In genomic region chr10:59944339-59944935, GRCh38 we compare ENCODE assay signal across 21 cellular contexts.
"Had no signal": no experiment of that assay in that cellular context is flagged by ENCODE, and none has a peak within 500 bp of the region (broad histone marks: within the 10 kb centered on the region; RNA-seq: fewer than 3 reads in every experiment).

No MANE protein-coding gene starts in this region.

- H3K9me3 Mint-ChIP-seq: natural killer cell treated with Interleukin-12 subunit alpha and Interleukin-12 subunit beta and Interleukin-15 and Interleukin-18, amount 100 ng/mL, for 72 hours; neural progenitor cell; stimulated activated effector memory CD8-positive, alpha-beta T cell treated with anti-CD3 and anti-CD28 coated beads, Interleukin-12 subunit alpha, Interleukin-12 subunit beta, amount 100 ng/mL, for 72 hours had no signal

- H3K9me3 ChIP-seq: esophagus squamous epithelium, ovary, tibial nerve had no signal

- FAIRE-seq: keratinocyte had no signal

- H2AFZ ChIP-seq: neural progenitor cell had no signal

- H3K4me2 ChIP-seq: neural progenitor cell had no signal

- H3K27me3 ChIP-seq: esophagus squamous epithelium, neural progenitor cell, ovary, tibial nerve had no signal

- ATAC-seq: left colon; left ventricle myocardium superior; natural killer cell treated with Interleukin-12 subunit alpha and Interleukin-12 subunit beta and Interleukin-15 and Interleukin-18, amount 100 ng/mL, for 72 hours; right cardiac atrium; stimulated activated effector memory CD8-positive, alpha-beta T cell treated with anti-CD3 and anti-CD28 coated beads, Interleukin-12 subunit alpha, Interleukin-12 subunit beta, amount 100 ng/mL, for 72 hours; stimulated activated naive CD8-positive, alpha-beta T cell treated with anti-CD3 and anti-CD28 coated beads, Interleukin-15, Interleukin-2, amounts not matched to agents 100 U/mL and 50 U/mL, for 24 hours had no signal

- H3K4me3 ChIP-seq: esophagus squamous epithelium, lung, neural progenitor cell, ovary, tibial nerve had no signal

- H3K4me1 ChIP-seq: esophagus squamous epithelium, neural progenitor cell, tibial nerve had no signal

- H3K27me3 Mint-ChIP-seq: progenitor cell of endocrine pancreas had no signal

- H3K4me1 Mint-ChIP-seq: immature natural killer cell; neural progenitor cell; stimulated activated effector memory CD8-positive, alpha-beta T cell treated with anti-CD3 and anti-CD28 coated beads, Interleukin-12 subunit alpha, Interleukin-12 subunit beta, amount 100 ng/mL, for 72 hours had no signal

- H3K36me3 Mint-ChIP-seq: immature natural killer cell; natural killer cell treated with Interleukin-12 subunit alpha and Interleukin-12 subunit beta and Interleukin-15 and Interleukin-18, amount 100 ng/mL, for 72 hours; neural progenitor cell; stimulated activated effector memory CD8-positive, alpha-beta T cell treated with anti-CD3 and anti-CD28 coated beads, Interleukin-12 subunit alpha, Interleukin-12 subunit beta, amount 100 ng/mL, for 72 hours had no signal

- DNase-seq: effector memory CD4-positive, alpha-beta T cell; esophagus squamous epithelium; foreskin fibroblast; immature natural killer cell; left colon; left ventricle myocardium superior; mesenchymal stem cell; midbrain; nucleus accumbens; ovary; right cardiac atrium; stimulated activated CD4-positive, alpha-beta T cell treated with anti-CD3 and anti-CD28 coated beads, Interleukin-4, amount 100 ng/mL, for 1 hour; stimulated activated CD8-positive, alpha-beta memory T cell treated with anti-CD3 and anti-CD28 coated beads, Interleukin-4, amount 100 ng/mL, for 48 hours; stimulated activated naive CD8-positive, alpha-beta T cell treated with anti-CD3 and anti-CD28 coated beads, Interleukin-15, Interleukin-2, amounts not matched to agents 100 U/mL and 50 U/mL, for 24 hours had no signal

- H3K27ac ChIP-seq: esophagus squamous epithelium, neural progenitor cell, ovary, tibial nerve had no signal

- H3K36me3 ChIP-seq: esophagus squamous epithelium, neural progenitor cell, ovary, tibial nerve had no signal

- H3K4me3 Mint-ChIP-seq: immature natural killer cell; natural killer cell treated with Interleukin-12 subunit alpha and Interleukin-12 subunit beta and Interleukin-15 and Interleukin-18, amount 100 ng/mL, for 72 hours; neural progenitor cell; stimulated activated effector memory CD8-positive, alpha-beta T cell treated with anti-CD3 and anti-CD28 coated beads, Interleukin-12 subunit alpha, Interleukin-12 subunit beta, amount 100 ng/mL, for 72 hours had no signal

- H3K27ac Mint-ChIP-seq: immature natural killer cell; natural killer cell treated with Interleukin-12 subunit alpha and Interleukin-12 subunit beta and Interleukin-15 and Interleukin-18, amount 100 ng/mL, for 72 hours; neural progenitor cell; progenitor cell of endocrine pancreas; stimulated activated effector memory CD8-positive, alpha-beta T cell treated with anti-CD3 and anti-CD28 coated beads, Interleukin-12 subunit alpha, Interleukin-12 subunit beta, amount 100 ng/mL, for 72 hours had no signal
